ENCODE assay signal across 8 cellular contexts in the genomic region with DNA sequence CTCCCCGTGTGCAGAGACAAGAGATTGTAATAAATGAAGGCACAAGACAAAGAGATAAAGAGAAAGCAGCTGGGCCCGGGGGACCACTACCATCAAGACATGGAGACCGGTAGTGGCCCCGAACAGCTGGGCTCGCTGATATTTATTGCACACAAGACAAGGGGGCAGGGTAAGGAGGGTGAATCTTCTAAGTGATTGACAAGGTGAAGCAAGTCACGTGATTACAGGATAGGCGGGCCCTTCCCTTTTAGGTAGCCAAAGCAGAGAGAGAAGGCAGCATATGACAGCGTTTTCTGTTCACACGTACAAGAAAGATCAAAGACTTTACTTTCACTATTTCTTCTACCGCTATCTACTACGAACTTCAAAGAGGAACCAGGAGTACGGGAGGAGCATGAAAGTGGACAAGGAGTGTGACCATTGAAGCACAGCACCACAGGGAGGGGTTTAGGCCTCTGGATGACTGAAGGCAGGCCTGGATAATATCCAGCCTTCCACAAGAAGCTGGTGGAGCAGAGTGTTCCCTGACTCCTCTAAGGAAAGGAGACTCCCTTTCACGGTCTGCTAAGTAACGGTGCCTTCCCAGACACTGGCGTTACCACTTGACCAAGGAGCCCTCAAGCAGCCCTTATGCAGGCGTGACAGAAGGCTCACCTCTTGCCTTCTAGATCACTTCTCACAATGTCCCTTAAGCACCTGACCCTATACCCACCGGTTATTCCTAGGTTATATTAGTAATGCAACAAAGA.
A peak's percentile ranks its signal among the peaks of the same experiment; 100 is the strongest.
DNase-seq lines count a peak whose midpoint lies in the region; ATAC-seq and TF ChIP-seq lines count a peak whose summit lies in the region.
"Not testable (repeated sequence)": the region's sequence is repeated elsewhere in the genome, so short reads cannot be mapped to it uniquely, and the experiment has no call there.

No MANE protein-coding gene starts in this region.

- H3K4me3 Mint-ChIP-seq in effector memory CD8-positive, alpha-beta T cell: peak overlapping the region; percentile 14 to 20
- H3K4me3 Mint-ChIP-seq in osteocyte (ENCODE audit: unreplicated experiment); stimulated activated effector memory CD8-positive, alpha-beta T cell treated with anti-CD3 and anti-CD28 coated beads, Interleukin-12 subunit alpha, Interleukin-12 subunit beta, amount 100 ng/mL, for 72 hours: not testable (repeated sequence)

- peak; percentile 18 for DNase-seq in GM12864 (ENCODE audit: low read depth)
- peak; percentile 14 for DNase-seq in Jurkat, Clone E6-1 (ENCODE audit: low read depth, low spot score)
- peak; percentile 15 for DNase-seq in activated CD8-positive, alpha-beta memory T cell treated with anti-CD3 and anti-CD28 coated beads for 24 hours
- not testable (repeated sequence) for DNase-seq in effector memory CD8-positive, alpha-beta T cell; stimulated activated effector memory CD8-positive, alpha-beta T cell treated with anti-CD3 and anti-CD28 coated beads, Interleukin-12 subunit alpha, Interleukin-12 subunit beta, amount 100 ng/mL, for 72 hours (ENCODE audit: low spot score in 2 of 2)
- DNase-seq in cardiac muscle cell (ENCODE audit: low read depth in 1 of 2, low spot score in 1 of 2): peak in 1 of 2 donors; percentile 49
- peak; percentile 11 for DNase-seq in left lobe of liver (ENCODE audit: low spot score)
- peak; percentile 70 for DNase-seq in osteocyte (ENCODE audit: extremely low spot score, unreplicated experiment)

- not testable (repeated sequence) for H3K4me3 ChIP-seq in GM12864 (ENCODE audit: low read depth, low read length); Jurkat, Clone E6-1 (ENCODE audit: low read length); cardiac muscle cell

- peak overlapping the region in 1 of 2 donors; percentile 41 for H3K27ac Mint-ChIP-seq in effector memory CD8-positive, alpha-beta T cell
- not testable (repeated sequence) for H3K27ac Mint-ChIP-seq in osteocyte (ENCODE audit: unreplicated experiment)
- H3K27ac Mint-ChIP-seq in stimulated activated effector memory CD8-positive, alpha-beta T cell treated with anti-CD3 and anti-CD28 coated beads, Interleukin-12 subunit alpha, Interleukin-12 subunit beta, amount 100 ng/mL, for 72 hours: peak overlapping the region; percentile 55

- H3K27me3 Mint-ChIP-seq in effector memory CD8-positive, alpha-beta T cell; osteocyte (ENCODE audit: unreplicated experiment): not testable (repeated sequence)

- H3K9me3 Mint-ChIP-seq in effector memory CD8-positive, alpha-beta T cell; stimulated activated effector memory CD8-positive, alpha-beta T cell treated with anti-CD3 and anti-CD28 coated beads, Interleukin-12 subunit alpha, Interleukin-12 subunit beta, amount 100 ng/mL, for 72 hours: not testable (repeated sequence)
- peaks cover 12% of the 10 kb centered on the region for H3K9me3 Mint-ChIP-seq in osteocyte (ENCODE audit: unreplicated experiment)

- peak overlapping the region; percentile 88 for H3K27ac ChIP-seq in cardiac muscle cell

- H3K27me3 ChIP-seq in cardiac muscle cell: not testable (repeated sequence)

- H3K36me3 Mint-ChIP-seq in effector memory CD8-positive, alpha-beta T cell (ENCODE audit: insufficient read depth); stimulated activated effector memory CD8-positive, alpha-beta T cell treated with anti-CD3 and anti-CD28 coated beads, Interleukin-12 subunit alpha, Interleukin-12 subunit beta, amount 100 ng/mL, for 72 hours: not testable (repeated sequence)
- peaks cover 17% of the 10 kb centered on the region for H3K36me3 Mint-ChIP-seq in osteocyte (ENCODE audit: unreplicated experiment)

- not testable (repeated sequence) for ATAC-seq in effector memory CD8-positive, alpha-beta T cell (replicated peaks); left lobe of liver; stimulated activated effector memory CD8-positive, alpha-beta T cell treated with anti-CD3 and anti-CD28 coated beads, Interleukin-12 subunit alpha, Interleukin-12 subunit beta, amount 100 ng/mL, for 72 hours

- peaks cover 49% of the 10 kb centered on the region for H3K4me1 ChIP-seq in cardiac muscle cell (ENCODE audit: low read depth)

- not testable (repeated sequence) for TF ChIP-seq CTCF in GM12864 (IDR thresholded peaks at IDR 0.05; ENCODE audit: low read depth, low read length, missing control alignments); cardiac muscle cell (IDR thresholded peaks at IDR 0.05; ENCODE audit: low read depth, low read length); osteocyte (IDR thresholded peaks at IDR 0.05)

- H3K36me3 ChIP-seq in cardiac muscle cell: not testable (repeated sequence)

- H3K4me1 Mint-ChIP-seq in effector memory CD8-positive, alpha-beta T cell (ENCODE audit: low read depth in 2 of 2); osteocyte (ENCODE audit: unreplicated experiment): not testable (repeated sequence)
- peaks cover 12% of the 10 kb centered on the region for H3K4me1 Mint-ChIP-seq in stimulated activated effector memory CD8-positive, alpha-beta T cell treated with anti-CD3 and anti-CD28 coated beads, Interleukin-12 subunit alpha, Interleukin-12 subunit beta, amount 100 ng/mL, for 72 hours

- H3K9me3 ChIP-seq in cardiac muscle cell (ENCODE audit: low read depth): not testable (repeated sequence)
